Comparison of ENCODE assay signal across 13 cellular contexts in genomic region chr6:121354764-121355163, GRCh38. TPM values are rescaled to one million over a fixed set of nuclear protein-coding genes. Genes with fewer than 3 reads are reported as not detected.
A peak's percentile ranks its signal among the peaks of the same experiment; 100 is the strongest.
DNase-seq lines count a peak whose midpoint lies in the region; ATAC-seq, FAIRE-seq and TF ChIP-seq lines count a peak whose summit lies in the region.
"Had no signal": no experiment of that assay in that cellular context is flagged by ENCODE, and none has a peak within 500 bp of the region (broad histone marks: within the 10 kb centered on the region; RNA-seq: fewer than 3 reads in every experiment).

No MANE protein-coding gene starts in this region.

- 45 to 53% (median 50%) methylated on average over 6 to 7 of the region's 7 CpGs for whole genome bisulfite sequencing in adrenal gland, 4 donors
- WGBS in HepG2 (ENCODE audit: low lambda C conversion rate) = 1% methylated on average over 7 of the region's 7 CpGs

- TF ChIP-seq EP300 in HepG2 (IDR thresholded peaks at IDR 0.05; ENCODE audit: low read depth in 2 of 2, low read length in 2 of 2) = no peak
- TF ChIP-seq EP300 in HepG2 (CRISPR knock-in tag; IDR thresholded peaks at IDR 0.05; ENCODE audit: borderline replicate concordance) = no peak

- no peaks in the 10 kb centered on the region for H3K36me3 ChIP-seq in HCT116 (ENCODE audit: control insufficient read depth in 1 of 2, insufficient read depth in 2 of 2, low read length in 2 of 2)
- no peaks in the 10 kb centered on the region for H3K36me3 ChIP-seq in adrenal gland (replicated peaks in 1 of 2)
- no peaks in the 10 kb centered on the region for H3K36me3 ChIP-seq in HepG2 (replicated peaks in 1 of 2; ENCODE audit: control insufficient read depth in 1 of 2, insufficient read depth in 2 of 2, low read length in 2 of 2)

- DNase-seq in CD14-positive monocyte (ENCODE audit: low spot score) = no peak
- no peak for DNase-seq in HCT116 (ENCODE audit: low read depth, low spot score)
- peak in 3 of 7 donors; percentile 23 to 27 (median 25) for DNase-seq in adrenal gland
- no peak for DNase-seq in HepG2 (ENCODE audit: low spot score)
- no peak for DNase-seq in hypothalamus (lab: John Stamatoyannopoulos, UW)
- DNase-seq in anterior cingulate cortex (lab: John Stamatoyannopoulos, UW) = no peak
- DNase-seq: activated CD4-positive, alpha-beta T cell treated with anti-CD3 and anti-CD28 coated beads, Interleukin-2, amount 50 U/mL, for 48 hours; NCI-H1694 treated with DMSO at 0.1 percent for 48 hours; SHP77 had no signal

- H3K9me3 ChIP-seq in HCT116 (ENCODE audit: control insufficient read depth in 1 of 2, insufficient read depth in 1 of 2, low read depth in 1 of 2, low read length in 2 of 2) = no peaks in the 10 kb centered on the region
- H3K9me3 ChIP-seq in adrenal gland (replicated peaks in 1 of 3) = no peaks in the 10 kb centered on the region
- H3K9me3 ChIP-seq in HepG2 (ENCODE audit: low read length) = no peaks in the 10 kb centered on the region

- no peak overlapping the region for H3K27ac Mint-ChIP-seq in CD14-positive monocyte

- intact Hi-C loops in CD14-positive monocyte (cut with micrococcal nuclease) = no loop called here
- intact Hi-C loops in HCT116 (cut with micrococcal nuclease) = no loop called here
- intact Hi-C loops in adrenal gland (cut with DNase I) = no loop called here
- intact Hi-C loops in HepG2 (cut with micrococcal nuclease; ENCODE audit: unreplicated experiment) = no loop called here

- H3K27me3 Mint-ChIP-seq in CD14-positive monocyte (ENCODE audit: low read depth in 3 of 3) = peaks cover 0 to 4% (median 0%) of the 10 kb centered on the region in 3 donors

- H4K20me1 ChIP-seq in HCT116 (ENCODE audit: insufficient read depth) (no peaks in the 10 kb centered on the region), HepG2 (ENCODE audit: insufficient read depth, low read length) (no peaks in the 10 kb centered on the region)

- TF ChIP-seq POLR2A in HCT116 (IDR thresholded peaks at IDR 0.05; ENCODE audit: borderline replicate concordance, extremely low read depth, insufficient read depth, insufficient read length) (no peak), adrenal gland (IDR thresholded peaks at IDR 0.05) (no peak), HepG2 (IDR thresholded peaks at IDR 0.05; ENCODE audit: insufficient read depth in 1 of 2, low read depth in 2 of 2, low read length in 2 of 2) (no peak)

- in situ Hi-C loops in HepG2 (cut with HindIII; ENCODE audit: extremely low pct_ligation_motif_present, low pct_unique_long_range_greater_than_20kb) = no loop called here

- RAD21 ChIA-PET in HCT116 (lab: Charles Lee; ENCODE audit: low non-redundant PET in 1 of 2, low total read pairs in 2 of 2, uncharacterized antibody in 2 of 2, unreplicated experiment in 2 of 2) = interaction anchor here (0.9 to 1.0 kb wide), 2 partner anchors 46 to 830 kb away, joined by 3 read pairs; no protein-coding TSS in a partner anchor

- BruUV-seq in HCT116 (replicated peaks; lab: Mats Ljungman, UMichigan) = no TSS peak
- no TSS peak for BruUV-seq in HepG2 (replicated peaks; lab: Mats Ljungman, UMichigan)

- H3K4me1 ChIP-seq in HCT116 (ENCODE audit: control insufficient read depth in 1 of 2, insufficient read depth in 2 of 2, low read length in 2 of 2) (no peaks in the 10 kb centered on the region), adrenal gland (replicated peaks in 1 of 2) (peaks cover 8 to 13% of the 10 kb centered on the region in 2 donors), HepG2 (ENCODE audit: insufficient read depth, low read length) (no peaks in the 10 kb centered on the region)
- H3K4me1 ChIP-seq: parathyroid adenoma had no signal

- peak; percentile 6 for TF ChIP-seq CTCF in CD14-positive monocyte (IDR thresholded peaks at IDR 0.05)
- TF ChIP-seq CTCF in HCT116 (IDR thresholded peaks at IDR 0.05 in 2 of 3, conservative IDR thresholded peaks at IDR 0.05 in 1 of 3; ENCODE audit: borderline replicate concordance in 1 of 3, insufficient read depth in 1 of 3, low read depth in 2 of 3, low read length in 2 of 3) = peak; percentile 19 to 60 (median 53); a peak in 4 of 6 replicates
- peak; percentile 6 to 34 (median 29) for TF ChIP-seq CTCF in adrenal gland (IDR thresholded peaks at IDR 0.05)
- no peak for TF ChIP-seq CTCF in HepG2 (CRISPR knock-in tag; IDR thresholded peaks at IDR 0.05)

- H3K9ac ChIP-seq in HCT116 (ENCODE audit: low read length) (no peak overlapping the region), HepG2 (ENCODE audit: insufficient read depth, low read depth, low read length) (no peak overlapping the region)
- H3K9ac ChIP-seq: parathyroid adenoma had no signal

- H3K79me2 ChIP-seq in HCT116 (ENCODE audit: insufficient read depth, low read length) = no peaks in the 10 kb centered on the region
- no peaks in the 10 kb centered on the region for H3K79me2 ChIP-seq in HepG2 (ENCODE audit: insufficient read depth, low read length)
- H3K79me2 ChIP-seq: parathyroid adenoma had no signal

- H3K27ac ChIP-seq in HCT116 (ENCODE audit: low read depth, low read length) (no peak overlapping the region), adrenal gland (no peak overlapping the region), HepG2 (ENCODE audit: extremely low read length, insufficient read depth, low read length) (no peak overlapping the region)
- H3K27ac ChIP-seq: epithelial cell of prostate, parathyroid adenoma had no signal

- CTCF ChIA-PET in HCT116 (lab: Charles Lee) = interaction anchor here (1.2 kb wide), 2 partner anchors 12 to 46 kb away, joined by 3 to 10 read pairs; no protein-coding TSS in a partner anchor
- CTCF ChIA-PET in HepG2 (lab: Yijun Ruan, JAX; ENCODE audit: low intra/inter-chr PET ratio, low total read pairs) = no interaction called here

- H3K4me1 Mint-ChIP-seq in CD14-positive monocyte = no peaks in the 10 kb centered on the region

- FAIRE-seq in HepG2 (lab: Jason Lieb, UNC) = no peak

- H3K9me2 ChIP-seq in HCT116 (ENCODE audit: insufficient read depth) = no peaks in the 10 kb centered on the region

- TF ChIP-seq RAD21 in HCT116 (IDR thresholded peaks at IDR 0.05; ENCODE audit: low read depth) (peak; percentile 34), HepG2 (CRISPR knock-in tag; IDR thresholded peaks at IDR 0.05) (no peak)

- H3K27me3 ChIP-seq in HCT116 (ENCODE audit: insufficient read depth, low read length) (no peaks in the 10 kb centered on the region), adrenal gland (no peaks in the 10 kb centered on the region), HepG2 (ENCODE audit: control insufficient read depth in 1 of 2, insufficient read depth in 2 of 2, low read length in 2 of 2) (no peaks in the 10 kb centered on the region)

- H3K4me2 ChIP-seq in HCT116 (ENCODE audit: low read length) (no peak overlapping the region), HepG2 (ENCODE audit: low read depth, low read length) (no peak overlapping the region)

- ATAC-seq in HCT116 (peak; percentile 87), HepG2 (peak; percentile 67), GM18511 (IDR thresholded peaks at IDR 0.05; ENCODE audit: unreplicated experiment) (no peak), GM18858 (IDR thresholded peaks at IDR 0.05; ENCODE audit: unreplicated experiment) (no peak)

- POLR2A ChIA-PET in HCT116 (lab: Charles Lee) = no interaction called here
- POLR2A ChIA-PET in HepG2 (lab: Yijun Ruan, JAX) = no interaction called here

- peak overlapping the region; percentile 95 for H2AFZ ChIP-seq in HCT116 (ENCODE audit: low read depth, low read length, poor library complexity, severe bottlenecking)
- H2AFZ ChIP-seq in HepG2 (ENCODE audit: low read length) = no peak overlapping the region
- H2AFZ ChIP-seq: parathyroid adenoma had no signal

- H3K4me3 ChIP-seq in HCT116 (replicated peaks in 1 of 2; ENCODE audit: low read depth in 1 of 2, low read length in 2 of 2) (no peak overlapping the region), adrenal gland (no peak overlapping the region), HepG2 (replicated peaks in 1 of 3; ENCODE audit: insufficient read depth in 1 of 3, low read depth in 2 of 3, low read length in 3 of 3) (no peak overlapping the region)

- no peaks in the 10 kb centered on the region for H3K36me3 Mint-ChIP-seq in CD14-positive monocyte

- H3K9me3 Mint-ChIP-seq in CD14-positive monocyte = peaks cover 0 to 2% (median 0%) of the 10 kb centered on the region in 7 donors

- H3K4me3 Mint-ChIP-seq in CD14-positive monocyte = no peak overlapping the region

TF ChIP-seq in HCT116, 20 proteins besides CTCF, POLR2A, EP300 and RAD21 (continues in another document):
- TF ChIP-seq JUND (IDR thresholded peaks at IDR 0.05) = no peak

TF ChIP-seq in HepG2, 621 proteins besides CTCF, POLR2A, EP300 and RAD21 (continues in another document):
- TF ChIP-seq CEBPB (IDR thresholded peaks at IDR 0.05; ENCODE audit: borderline replicate concordance, low read depth, low read length) (no peak), TEAD3 (CRISPR knock-in tag; optimal IDR thresholded peaks at IDR 0.05; ENCODE audit: borderline replicate concordance) (no peak), FOSL2 (CRISPR knock-in tag; IDR thresholded peaks at IDR 0.05) (no peak)

RNA-seq across cellular contexts. Expression of gene TBC1D32, which starts 20.5 kb away (rescaled TPM):
- under 1 TPM in 1 of 2 donors, not detected in 1; 0.23 TPM for polyA plus RNA-seq in CD14-positive monocyte
- 13.8 TPM for total RNA-seq in HCT116 (2021; ENCODE audit: unreplicated experiment)
- polyA plus RNA-seq in HCT116 (2012) = 1.8 and 2.0 TPM in 2 replicates
- 10 to 100 TPM in 5 of 8 donors, 1 to 10 TPM in 3; 4.8 to 39.5 (median 13.2) TPM for total RNA-seq in adrenal gland
- polyA plus RNA-seq in adrenal gland = 1 to 10 TPM; 1.9 to 6.2 (median 5.3) TPM
- total RNA-seq in HepG2 (2016; rRNA removed; fragmentation: Illumina TruSeq; extraction: Trizol) = 3.1 and 4.8 TPM in 2 replicates
- total RNA-seq in HepG2 (2016; cell fraction: cytosol; rRNA removed; fragmentation: Illumina TruSeq; extraction: Trizol; ENCODE audit: low read depth) = 2.2 and 2.8 TPM in 2 replicates
- total RNA-seq in HepG2 (2016; cell fraction: insoluble cytoplasmic fraction; rRNA removed; fragmentation: Illumina TruSeq; extraction: Trizol) = 3.0 and 4.1 TPM in 2 replicates
- total RNA-seq in HepG2 (2016; cell fraction: membrane; rRNA removed; fragmentation: Illumina TruSeq; extraction: Trizol) = 1.4 and 1.5 TPM in 2 replicates
- total RNA-seq in HepG2 (2016; cell fraction: nucleus; rRNA removed; fragmentation: Illumina TruSeq; extraction: Trizol) = 17.0 and 19.3 TPM in 2 replicates
- 2.0 and 2.3 TPM in 2 replicates for polyA plus RNA-seq in HepG2 (2011; rRNA removed)
- polyA plus RNA-seq in HepG2 (2011; cell fraction: cytosol; rRNA removed) = 0.15 and 0.81 TPM in 2 replicates
- 4.6 and 5.0 TPM in 2 replicates for polyA plus RNA-seq in HepG2 (2011; cell fraction: nucleus; rRNA removed)
- 0.44 and 0.68 TPM in 2 replicates for polyA plus RNA-seq in HepG2 (2012)
- 0.09 and 0.20 TPM in 2 replicates for polyA plus RNA-seq in HepG2 (2016; cell fraction: cytosol; fragmentation: Illumina TruSeq; extraction: Trizol; ENCODE audit: low read depth)
- polyA plus RNA-seq in HepG2 (2016; cell fraction: insoluble cytoplasmic fraction; fragmentation: Illumina TruSeq; extraction: Trizol; ENCODE audit: low read depth) = 0.82 and 1.4 TPM in 2 replicates
- polyA plus RNA-seq in HepG2 (2016; cell fraction: membrane; fragmentation: Illumina TruSeq; extraction: Trizol; ENCODE audit: low read depth) = 0.22 and 0.29 TPM in 2 replicates
- polyA plus RNA-seq in HepG2 (2016; cell fraction: nucleus; fragmentation: Illumina TruSeq; extraction: Trizol; ENCODE audit: insufficient read depth, low read depth) = 5.2 and 6.6 TPM in 2 replicates
- polyA minus RNA-seq in HepG2 (2011; rRNA and poly(A)+ RNA removed; ENCODE audit: low replicate concordance) = 2.8 and 2.9 TPM in 2 replicates
- 0.49 and 1.1 TPM in 2 replicates for polyA minus RNA-seq in HepG2 (2011; cell fraction: cytosol; rRNA and poly(A)+ RNA removed)
- polyA minus RNA-seq in HepG2 (2011; cell fraction: nucleus; rRNA and poly(A)+ RNA removed) = 20.1 and 28.6 TPM in 2 replicates

Comparison
In these comparisons a context has a peak if more than half of its experiments do, and no peak if none do; other contexts are left out.
1. ATAC-seq: peak in HCT116 (single experiment) and HepG2 (single experiment); none in GM18511 (single experiment) and GM18858 (single experiment).